ENCODE assay signal across 12 cellular contexts in genomic region chr2:66553370-66553769, GRCh38.
A peak's percentile ranks its signal among the peaks of the same experiment; 100 is the strongest.
DNase-seq lines count a peak whose midpoint lies in the region; ATAC-seq and TF ChIP-seq lines count a peak whose summit lies in the region.
"Had no signal": no experiment of that assay in that cellular context is flagged by ENCODE, and none has a peak within 500 bp of the region (broad histone marks: within the 10 kb centered on the region; RNA-seq: fewer than 3 reads in every experiment).

No MANE protein-coding gene starts in this region.

- BruUV-seq in PC-9 (replicated peaks; lab: Mats Ljungman, UMichigan) = no TSS peak

- H3K36me3 ChIP-seq in PC-9 (ENCODE audit: low read depth) (no peaks in the 10 kb centered on the region), testis (ENCODE audit: low read depth, missing control alignments) (no peaks in the 10 kb centered on the region)

- intact Hi-C loops in PC-9 (cut with micrococcal nuclease; ENCODE audit: unreplicated experiment) (no loop called here), left cardiac atrium (cut with DNase I) (no loop called here), testis (cut with DNase I; ENCODE audit: low total_unique reads) (no loop called here)

- H3K4me3 ChIP-seq in PC-9 (no peak overlapping the region), testis (no peak overlapping the region)

- H3K79me2 ChIP-seq in PC-9 (ENCODE audit: low read depth) = no peaks in the 10 kb centered on the region

- H3K4me1 ChIP-seq in PC-9 (replicated peaks; ENCODE audit: insufficient read depth) = peaks cover 22% of the 10 kb centered on the region
- H3K4me1 ChIP-seq in testis = no peaks in the 10 kb centered on the region

- peak overlapping the region; percentile 20; the same call in 1 of the 2 replicates for H3K27ac ChIP-seq in PC-9
- H3K27ac ChIP-seq in testis = no peak overlapping the region

- no peaks in the 10 kb centered on the region for H3K27me3 ChIP-seq in PC-9 (ENCODE audit: insufficient read depth, low read depth)
- no peaks in the 10 kb centered on the region for H3K27me3 ChIP-seq in testis

- peak overlapping the region; percentile 17; the same call in 1 of the 2 replicates for H3K4me2 ChIP-seq in PC-9

- no peaks in the 10 kb centered on the region for H3K9me3 ChIP-seq in PC-9 (ENCODE audit: insufficient read depth, low read depth)
- no peaks in the 10 kb centered on the region for H3K9me3 ChIP-seq in testis

- CTCF ChIA-PET in PC-9 (lab: Charles Lee) = no interaction called here

- ATAC-seq in left cardiac atrium (no peak), HG02973 (IDR thresholded peaks at IDR 0.05; ENCODE audit: unreplicated experiment) (no peak)
- ATAC-seq: T-helper 17 cell had no signal

- 75% methylated on average over 4 of the region's 4 CpGs for WGBS in testis, 2 donors

- H4K20me1 ChIP-seq in PC-9 (ENCODE audit: insufficient read depth) = no peaks in the 10 kb centered on the region

- TF ChIP-seq CTCF in PC-9 (conservative IDR thresholded peaks at IDR 0.05) (no peak), testis (IDR thresholded peaks at IDR 0.05) (no peak)

- H2AFZ ChIP-seq in PC-9 = no peak overlapping the region

- no peak for TF ChIP-seq POLR2A in testis (IDR thresholded peaks at IDR 0.05)

- no peaks in the 10 kb centered on the region for H3K9me2 ChIP-seq in PC-9 (ENCODE audit: insufficient read depth)

- DNase-seq in NCI-H2081 (lab: John Stamatoyannopoulos, UW) = peak; percentile 26 to 71
- DNase-seq in NCI-H2081 treated with DMSO at 0.1 percent for 48 hours (lab: John Stamatoyannopoulos, UW) = no peak
- peak in 1 of 2 experiments; percentile 74 for DNase-seq in PC-9
- peak; percentile 68 for DNase-seq in left cardiac atrium
- peak; percentile 43 for DNase-seq in testis
- no peak for DNase-seq in iPS-NIHi11 (ENCODE audit: low spot score)
- no peak for DNase-seq in iPS-NIHi7 (ENCODE audit: extremely low spot score)
- DNase-seq: activated CD4-positive, alpha-beta T cell treated with anti-CD3 and anti-CD28 coated beads, Interleukin-2, amount 50 U/mL, for 48 hours; cortex of kidney; EL; T-helper 17 cell had no signal

- H3F3A ChIP-seq in PC-9 (ENCODE audit: insufficient read depth, low read depth) = no peaks in the 10 kb centered on the region

- POLR2A ChIA-PET in PC-9 (lab: Charles Lee; ENCODE audit: unreplicated experiment) = interaction anchor here (0.6 kb wide), 1 partner anchor 310 kb away, joined by 3 read pairs; no protein-coding TSS in a partner anchor

Comparison
In these comparisons a context has a peak if more than half of its experiments do, and no peak if none do; other contexts are left out.
1. DNase-seq: peak in NCI-H2081 (2 of 2), left cardiac atrium (single experiment) and testis (single experiment); none in NCI-H2081 treated with DMSO at 0.1 percent for 48 hours (single experiment), iPS-NIHi11 (single experiment) and iPS-NIHi7 (single experiment).